ENCODE assay signal across 8 cellular contexts in the genomic region with DNA sequence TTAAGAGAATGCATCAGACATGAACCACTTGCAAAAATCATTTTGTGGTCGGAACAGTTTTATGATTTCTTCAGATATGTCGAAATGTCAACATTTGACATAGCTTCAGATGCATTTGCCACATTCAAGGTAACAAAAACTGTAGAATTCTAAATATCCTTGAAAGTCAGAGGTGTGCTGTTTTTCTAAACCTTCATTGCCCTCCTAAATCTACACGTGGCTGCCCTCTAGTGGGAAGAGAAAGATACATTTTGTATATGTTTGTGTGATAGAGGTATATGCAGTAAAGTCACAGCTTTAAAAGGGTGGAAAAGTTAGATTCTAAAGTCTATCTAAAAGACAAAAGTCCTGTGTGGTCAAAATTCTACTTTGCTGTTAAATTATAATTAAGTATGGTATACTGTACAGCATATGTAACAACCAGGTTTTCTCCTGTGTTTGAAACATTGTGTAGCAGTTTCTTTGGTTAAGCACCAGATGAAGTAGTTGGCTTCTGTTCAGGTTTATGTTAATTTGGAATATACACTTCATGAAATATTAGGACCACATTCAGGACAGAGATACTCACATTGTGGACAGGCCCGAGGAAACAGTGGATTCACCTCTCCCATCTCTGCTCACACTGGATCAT.
DNase-seq lines count a peak whose midpoint lies in the region; ATAC-seq and TF ChIP-seq lines count a peak whose summit lies in the region.

No MANE protein-coding gene starts in this region.

- POLR2A ChIA-PET in Panc1 (lab: Charles Lee): interaction anchor here (0.6 kb wide), 1 partner anchor 312 kb away, joined by 3 read pairs; no protein-coding TSS in a partner anchor

- ATAC-seq in HG02798 (IDR thresholded peaks at IDR 0.05; ENCODE audit: poor library complexity, unreplicated experiment) (peak; percentile 44), Panc1 (no peak; the same call in 1 of the 2 replicates)

- H3K4me3 Mint-ChIP-seq in type B pancreatic cell: no peak overlapping the region

- H3K4me1 Mint-ChIP-seq in type B pancreatic cell (ENCODE audit: unreplicated experiment): peaks cover 4% of the 10 kb centered on the region

- no peak overlapping the region for H3K27ac ChIP-seq in Panc1 (ENCODE audit: low read length)

- in situ Hi-C loops in Panc1 (cut with HindIII; ENCODE audit: low pct_unique_long_range_greater_than_20kb, low sequenced_read_pairs): no loop called here
- in situ Hi-C loops in astrocyte of the cerebellum (cut with HindIII; ENCODE audit: low sequenced_read_pairs): no loop called here

- BruUV-seq in Panc1 (replicated peaks; lab: Mats Ljungman, UMichigan): no TSS peak

- peaks cover 41% of the 10 kb centered on the region for H3K36me3 Mint-ChIP-seq in type B pancreatic cell

- no peaks in the 10 kb centered on the region for H3K9me3 Mint-ChIP-seq in type B pancreatic cell

- CTCF ChIA-PET in Panc1 (lab: Charles Lee): interaction anchor here (0.5 to 1.1 kb wide), 2 partner anchors 10 to 135 kb away, joined by 3 to 5 read pairs; no protein-coding TSS in a partner anchor

- intact Hi-C loops in Panc1 (cut with micrococcal nuclease; ENCODE audit: unreplicated experiment) (loop anchor here (5.0 to 10.0 kb wide), 2 partner anchors 84 to 182 kb away; partner anchors contain the start of gene CAB39), posterior cingulate gyrus (cut with DNase I) (loop anchor here (5.0 kb wide), 1 partner anchor 87 kb away; the partner anchor contains the start of gene CAB39)

- H3K4me1 ChIP-seq in Panc1 (ENCODE audit: control insufficient read depth, insufficient read depth, low read length): peaks cover 11% of the 10 kb centered on the region

- H3K27me3 ChIP-seq in Panc1 (ENCODE audit: control insufficient read depth, insufficient read depth, low read length) (no peaks in the 10 kb centered on the region), kidney epithelial cell (ENCODE audit: control insufficient read depth, insufficient read depth, low read length) (no peaks in the 10 kb centered on the region)

- H3K36me3 ChIP-seq in Panc1 (ENCODE audit: control insufficient read depth, insufficient read depth, low read length) (peaks cover 4% of the 10 kb centered on the region; the same call in 1 of the 2 replicates), kidney epithelial cell (ENCODE audit: control insufficient read depth, insufficient read depth, low read length) (no peaks in the 10 kb centered on the region)

- peak overlapping the region; percentile 57 for H3K27ac Mint-ChIP-seq in type B pancreatic cell

- no peaks in the 10 kb centered on the region for H3K27me3 Mint-ChIP-seq in type B pancreatic cell

- H3K4me3 ChIP-seq in Panc1 (ENCODE audit: low read depth in 2 of 2, low read length in 2 of 2) (no peak overlapping the region), astrocyte of the cerebellum (ENCODE audit: low read depth, low read length) (no peak overlapping the region), kidney epithelial cell (ENCODE audit: low read depth, low read length) (no peak overlapping the region)

- TF ChIP-seq CTCF in Panc1 (IDR thresholded peaks at IDR 0.05) (peak; percentile 66; the same call in 1 of the 2 replicates), astrocyte of the cerebellum (IDR thresholded peaks at IDR 0.05; ENCODE audit: low read depth, low read length, missing control alignments) (peak; percentile 51), kidney epithelial cell (IDR thresholded peaks at IDR 0.05; ENCODE audit: insufficient read depth, low read length, poor library complexity, severe bottlenecking) (peak; percentile 57), type B pancreatic cell (conservative IDR thresholded peaks at IDR 0.05) (peak; percentile 82)

- H3K9me3 ChIP-seq in Panc1 (ENCODE audit: control insufficient read depth, insufficient read depth, low read depth, low read length): no peaks in the 10 kb centered on the region

- DNase-seq in DMS79 (lab: John Stamatoyannopoulos, UW) (peak; percentile 4), Panc1 (ENCODE audit: low read depth, low spot score) (no peak), astrocyte of the cerebellum (ENCODE audit: low read depth) (peak; percentile 63), kidney epithelial cell (ENCODE audit: low read depth) (no peak), type B pancreatic cell (ENCODE audit: extremely low spot score, unreplicated experiment) (no peak), UCSD-AML1 (lab: John Stamatoyannopoulos, UW; ENCODE audit: unreplicated experiment) (no peak), posterior cingulate gyrus (no peak)

Comparison
In these comparisons a context has a peak if more than half of its experiments do, and no peak if none do; other contexts are left out.
1. DNase-seq: peak in DMS79 (single experiment) and astrocyte of the cerebellum (single experiment); none in Panc1 (single experiment), kidney epithelial cell (single experiment), type B pancreatic cell (single experiment), UCSD-AML1 (single experiment) and posterior cingulate gyrus (0 of 10).
2. Peak in every context shown above with its lines, with median percentiles within 50 percentile points of each other: CTCF ChIP-seq.